Comparison of ENCODE assay signal across 14 cellular contexts in the genomic region with DNA sequence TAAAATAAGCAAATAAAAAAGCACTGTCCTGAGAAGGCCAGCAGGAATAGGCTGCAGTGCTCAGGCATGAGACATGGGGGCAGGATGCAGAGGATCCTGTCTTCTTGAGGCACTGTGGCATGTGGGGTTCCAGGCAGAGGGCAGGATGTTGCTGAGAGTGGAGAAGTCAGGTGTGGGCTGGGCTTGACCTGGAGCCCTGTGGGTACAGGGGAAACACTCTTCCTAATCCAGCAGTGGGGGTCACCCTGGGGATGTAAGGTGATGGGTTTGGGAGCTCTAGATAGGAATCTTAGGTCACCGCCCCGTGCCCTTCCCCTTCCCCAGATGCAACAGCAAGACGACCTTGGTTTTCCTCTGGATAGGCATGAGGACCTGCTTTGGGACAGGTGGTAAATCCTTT. TPM values are rescaled to one million over a fixed set of nuclear protein-coding genes. Genes with fewer than 3 reads are reported as not detected.
A peak's percentile ranks its signal among the peaks of the same experiment; 100 is the strongest.
DNase-seq lines count a peak whose midpoint lies in the region; ATAC-seq and TF ChIP-seq lines count a peak whose summit lies in the region.
"Had no signal": no experiment of that assay in that cellular context is flagged by ENCODE, and none has a peak within 500 bp of the region (broad histone marks: within the 10 kb centered on the region; RNA-seq: fewer than 3 reads in every experiment).

No MANE protein-coding gene starts in this region.

- H3K36me3 ChIP-seq in gastrocnemius medialis = peaks cover 0 to 23% of the 10 kb centered on the region in 2 donors

- no peak overlapping the region for H3K4me3 ChIP-seq in coronary artery
- H3K4me3 ChIP-seq in gastrocnemius medialis = no peak overlapping the region

- peak overlapping the region; percentile 61 to 87 for H3K27ac ChIP-seq in coronary artery
- peak overlapping the region; percentile 94 to 99 (median 95) for H3K27ac ChIP-seq in gastrocnemius medialis

- peaks cover 28% of the 10 kb centered on the region for H3K4me1 Mint-ChIP-seq in HFFc6 (ENCODE audit: low read depth)

- no peak overlapping the region for H3K27ac Mint-ChIP-seq in HFFc6

- H3K9me3 Mint-ChIP-seq in HFFc6 = no peaks in the 10 kb centered on the region

- TF ChIP-seq POLR2A in gastrocnemius medialis (IDR thresholded peaks at IDR 0.05) = no peak

- DNase-seq in cardiac septum (ENCODE audit: low spot score) (peak; percentile 63), left ventricle myocardium superior (no peak), coronary artery (ENCODE audit: low spot score) (no peak), gastrocnemius medialis (peak in 1 of 2 donors; percentile 34), HFFc6 (no peak)
- DNase-seq: C1 segment of cervical spinal cord, KG1, MV-4-11, NCI-H1694 treated with DMSO at 0.1 percent for 48 hours had no signal

- intact Hi-C loops in cardiac septum (cut with DNase I) = loop anchor here (5.0 to 10.0 kb wide), 2 partner anchors 105 to 193 kb away; partner anchors contain the start of gene ZNF713
- intact Hi-C loops in left ventricle myocardium superior (cut with micrococcal nuclease) = no loop called here
- intact Hi-C loops in gastrocnemius medialis (cut with DNase I; ENCODE audit: low total_unique reads) = no loop called here

- peaks cover 3% of the 10 kb centered on the region for H3K27me3 Mint-ChIP-seq in HFFc6 (ENCODE audit: insufficient read depth)

- H3K36me3 Mint-ChIP-seq in HFFc6 (ENCODE audit: low read depth) = peaks cover 11% of the 10 kb centered on the region

- peaks cover 43 to 56% of the 10 kb centered on the region in 2 donors for H3K4me1 ChIP-seq in gastrocnemius medialis

- TF ChIP-seq CTCF in coronary artery (IDR thresholded peaks at IDR 0.05) (no peak), gastrocnemius medialis (IDR thresholded peaks at IDR 0.05 in 4 of 5, conservative IDR thresholded peaks at IDR 0.05 in 1 of 5) (no peak), HFFc6 (IDR thresholded peaks at IDR 0.05) (no peak)

- H3K9me3 ChIP-seq in gastrocnemius medialis = no peaks in the 10 kb centered on the region

- no peaks in the 10 kb centered on the region for H3K27me3 ChIP-seq in gastrocnemius medialis

- in situ Hi-C loops in gastrocnemius medialis (cut with MboI; ENCODE audit: low sequenced_read_pairs in 4 of 4) = loop anchor here in 2 of 4 donors (10.0 to 25.0 kb wide), 3 partner anchors 73 to 440 kb away; no protein-coding TSS in a partner anchor

- no peak for ATAC-seq in left ventricle myocardium superior
- no peak for ATAC-seq in gastrocnemius medialis
- ATAC-seq in GM19397 (IDR thresholded peaks at IDR 0.05; ENCODE audit: unreplicated experiment) = no peak
- no peak for ATAC-seq in GM21528 (IDR thresholded peaks at IDR 0.05; ENCODE audit: low FRiP score, unreplicated experiment)
- ATAC-seq: HepG2, Panc1 had no signal

- no peak overlapping the region for H3K4me3 Mint-ChIP-seq in HFFc6

RNA-seq across cellular contexts. Expression of gene SUMF2, which starts 13.6 kb away (rescaled TPM):
- total RNA-seq in cardiac septum (32.3 TPM), left ventricle myocardium superior (29.2 TPM), gastrocnemius medialis (10 to 100 TPM; 29.8 to 32.0 (median 31.1) TPM)
- total RNA-seq in HFFc6 (2021; fragmentation: NEBNext Ultra II Directional; extraction: Animal tissue kit (Norgen Biotek cat#: 25700)) = 100 to 1,000 TPM; 117 to 151 (median 127) TPM

RNA-seq across cellular contexts. Expression of gene PHKG1, which starts 15.1 kb away (rescaled TPM):
- total RNA-seq in cardiac septum (15.3 TPM), left ventricle myocardium superior (30.4 TPM), gastrocnemius medialis (100 to 1,000 TPM in 1 of 4 donors, 10 to 100 TPM in 3; 30.1 to 211 (median 57.2) TPM)
- total RNA-seq in HFFc6 (2021; fragmentation: NEBNext Ultra II Directional; extraction: Animal tissue kit (Norgen Biotek cat#: 25700)) = under 1 TPM in 5 of 6 experiments, not detected in 1; 0.19 to 0.68 (median 0.30) TPM
- total RNA-seq: NCI-H460 had no signal

RNA-seq across cellular contexts. Expression of gene CCT6A, which starts 26.1 kb away (rescaled TPM):
- 74.0 TPM for total RNA-seq in cardiac septum
- total RNA-seq in left ventricle myocardium superior = 73.5 TPM
- 100 to 1,000 TPM in 3 of 4 donors, 10 to 100 TPM in 1; 95.9 to 158 (median 114) TPM for total RNA-seq in gastrocnemius medialis
- 100 to 1,000 TPM; 164 to 197 (median 180) TPM for total RNA-seq in HFFc6 (2021; fragmentation: NEBNext Ultra II Directional; extraction: Animal tissue kit (Norgen Biotek cat#: 25700))

RNA-seq across cellular contexts. Expression of gene PSPH, which starts 26.4 kb away (rescaled TPM):
- total RNA-seq in cardiac septum = 9.7 TPM
- total RNA-seq in left ventricle myocardium superior = 14.6 TPM
- total RNA-seq in gastrocnemius medialis = 1 to 10 TPM; 2.1 to 4.7 (median 3.9) TPM
- total RNA-seq in HFFc6 (2021; fragmentation: NEBNext Ultra II Directional; extraction: Animal tissue kit (Norgen Biotek cat#: 25700)) = 10 to 100 TPM; 20.3 to 27.1 (median 21.8) TPM

RNA-seq across cellular contexts. Expression of gene CHCHD2, which starts 28.6 kb away (rescaled TPM):
- total RNA-seq in cardiac septum (394 TPM), left ventricle myocardium superior (500 TPM), gastrocnemius medialis (100 to 1,000 TPM; 540 to 822 (median 655) TPM)
- total RNA-seq in HFFc6 (2021; fragmentation: NEBNext Ultra II Directional; extraction: Animal tissue kit (Norgen Biotek cat#: 25700)) = 100 to 1,000 TPM; 386 to 430 (median 398) TPM
